ENCODE assay signal across 8 cellular contexts in the genomic region with DNA sequence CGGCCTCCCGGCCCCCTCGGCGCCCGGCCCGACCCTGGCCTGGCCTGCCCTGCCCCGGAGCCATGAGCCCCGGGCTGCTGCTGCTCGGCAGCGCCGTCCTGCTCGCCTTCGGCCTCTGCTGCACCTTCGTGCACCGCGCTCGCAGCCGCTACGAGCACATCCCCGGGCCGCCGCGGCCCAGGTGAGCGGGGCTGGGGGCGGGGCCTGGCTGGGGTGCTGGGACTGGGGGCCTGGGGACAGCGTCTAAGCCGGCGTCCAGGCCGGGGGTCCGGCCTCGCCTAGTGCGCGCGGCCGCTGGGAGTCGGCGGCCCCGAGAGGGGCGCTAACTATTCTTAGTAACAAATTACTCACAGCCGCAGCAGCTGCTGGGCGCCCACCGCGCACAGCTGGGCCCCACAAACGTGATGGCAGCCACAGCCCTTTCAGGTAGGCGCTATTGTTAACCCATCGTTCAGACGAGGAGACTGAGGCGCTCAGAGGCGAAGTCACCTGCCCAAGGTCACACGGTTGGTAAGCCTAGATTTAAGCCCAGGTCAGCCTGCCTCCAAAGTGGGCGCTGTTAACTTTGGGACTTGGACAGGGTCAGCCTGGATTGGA. TPM values are rescaled to one million over a fixed set of nuclear protein-coding genes. Genes with fewer than 3 reads are reported as not detected.
DNase-seq lines count a peak whose midpoint lies in the region; ATAC-seq and TF ChIP-seq lines count a peak whose summit lies in the region.

No MANE protein-coding gene starts in this region.

- no peak overlapping the region for H3K27ac Mint-ChIP-seq in brain
- no peak overlapping the region for H3K27ac Mint-ChIP-seq in naive thymus-derived CD4-positive, alpha-beta T cell
- no peak overlapping the region for H3K27ac Mint-ChIP-seq in activated naive CD4-positive, alpha-beta T cell treated with anti-CD3 and anti-CD28 coated beads, Interleukin-2, amount 10 ng/mL, durations not matched to agents 7 days and 5 days

- peaks cover 24% of the 10 kb centered on the region for H3K4me1 Mint-ChIP-seq in brain
- peaks cover 6 to 30% (median 13%) of the 10 kb centered on the region in 7 donors for H3K4me1 Mint-ChIP-seq in naive thymus-derived CD4-positive, alpha-beta T cell
- peaks cover 20% of the 10 kb centered on the region for H3K4me1 Mint-ChIP-seq in activated naive CD4-positive, alpha-beta T cell treated with anti-CD3 and anti-CD28 coated beads, Interleukin-2, amount 10 ng/mL, durations not matched to agents 7 days and 5 days

- CTCF ChIA-PET in naive thymus-derived CD4-positive, alpha-beta T cell (lab: Charles Lee) = interaction anchor here (0.6 to 1.9 kb wide), 5 partner anchors 16 to 214 kb away, joined by 3 to 5 read pairs (median 4); no protein-coding TSS in a partner anchor
- CTCF ChIA-PET in activated naive CD4-positive, alpha-beta T cell treated with anti-CD3 and anti-CD28 coated beads, Interleukin-2, amount 10 ng/mL, durations not matched to agents 7 days and 5 days (lab: Charles Lee) = interaction anchor here (0.8 kb wide), 2 partner anchors 32 to 201 kb away, joined by 3 to 4 read pairs; no protein-coding TSS in a partner anchor

- POLR2A ChIA-PET in naive thymus-derived CD4-positive, alpha-beta T cell (lab: Charles Lee) = interaction anchor here (1.0 kb wide), 1 partner anchor 204 kb away, joined by 9 read pairs; a partner anchor contains a TSS

- TF ChIP-seq CTCF in cardiac muscle cell (IDR thresholded peaks at IDR 0.05; ENCODE audit: low read depth, low read length) = no peak
- TF ChIP-seq CTCF in brain (conservative IDR thresholded peaks at IDR 0.05) = no peak

- no peaks in the 10 kb centered on the region for H3K27me3 ChIP-seq in cardiac muscle cell
- H3K27me3 ChIP-seq in naive thymus-derived CD4-positive, alpha-beta T cell (ENCODE audit: control insufficient read depth in 2 of 2, insufficient read depth in 2 of 2, low read length in 2 of 2) = no peaks in the 10 kb centered on the region

- DNase-seq in cardiac muscle cell (ENCODE audit: low read depth in 1 of 2, low spot score in 1 of 2) (no peak), cardiac septum (ENCODE audit: low spot score) (no peak), kidney tubule cell (ENCODE audit: low spot score) (no peak), germinal center (ENCODE audit: low spot score) (no peak)
- DNase-seq in naive thymus-derived CD4-positive, alpha-beta T cell = peak in 2 of 9 donors; percentile 5 to 7
- no peak for DNase-seq in activated naive CD4-positive, alpha-beta T cell treated with anti-CD3 and anti-CD28 coated beads, Interleukin-2, amount 10 ng/mL, durations not matched to agents 7 days and 5 days

- ATAC-seq in HG03103 (IDR thresholded peaks at IDR 0.05; ENCODE audit: low read depth, unreplicated experiment) = peak; percentile 13
- peak; percentile 22 for ATAC-seq in naive thymus-derived CD4-positive, alpha-beta T cell

- peak overlapping the region; percentile 92 for H3K27ac ChIP-seq in cardiac muscle cell
- peak overlapping the region; percentile 56 for H3K27ac ChIP-seq in naive thymus-derived CD4-positive, alpha-beta T cell (ENCODE audit: low read depth, low read length)

- H3K9me3 ChIP-seq in cardiac muscle cell (ENCODE audit: low read depth) = no peaks in the 10 kb centered on the region
- H3K9me3 ChIP-seq in naive thymus-derived CD4-positive, alpha-beta T cell (ENCODE audit: control insufficient read depth in 2 of 3, low read length in 3 of 3) = no peaks in the 10 kb centered on the region

- peaks cover 26% of the 10 kb centered on the region for H3K27me3 Mint-ChIP-seq in brain
- H3K27me3 Mint-ChIP-seq in naive thymus-derived CD4-positive, alpha-beta T cell = peaks cover 8 to 38% (median 37%) of the 10 kb centered on the region in 5 donors
- H3K27me3 Mint-ChIP-seq in activated naive CD4-positive, alpha-beta T cell treated with anti-CD3 and anti-CD28 coated beads, Interleukin-2, amount 10 ng/mL, durations not matched to agents 7 days and 5 days = peaks cover 66% of the 10 kb centered on the region

- H3K4me1 ChIP-seq in cardiac muscle cell (ENCODE audit: low read depth) = no peaks in the 10 kb centered on the region
- peaks cover 5 to 12% of the 10 kb centered on the region in 2 donors for H3K4me1 ChIP-seq in naive thymus-derived CD4-positive, alpha-beta T cell (ENCODE audit: control insufficient read depth in 2 of 2, insufficient read depth in 2 of 2, low read length in 2 of 2)

- H3K4me3 ChIP-seq in cardiac muscle cell = peak overlapping the region; percentile 73
- H3K4me3 ChIP-seq in naive thymus-derived CD4-positive, alpha-beta T cell (ENCODE audit: low read length) = peak overlapping the region; percentile 41

- H3K9me3 Mint-ChIP-seq in brain = no peaks in the 10 kb centered on the region
- H3K9me3 Mint-ChIP-seq in naive thymus-derived CD4-positive, alpha-beta T cell = no peaks in the 10 kb centered on the region
- no peaks in the 10 kb centered on the region for H3K9me3 Mint-ChIP-seq in activated naive CD4-positive, alpha-beta T cell treated with anti-CD3 and anti-CD28 coated beads, Interleukin-2, amount 10 ng/mL, durations not matched to agents 7 days and 5 days

- no peaks in the 10 kb centered on the region for H3K36me3 Mint-ChIP-seq in brain
- H3K36me3 Mint-ChIP-seq in naive thymus-derived CD4-positive, alpha-beta T cell = no peaks in the 10 kb centered on the region
- no peaks in the 10 kb centered on the region for H3K36me3 Mint-ChIP-seq in activated naive CD4-positive, alpha-beta T cell treated with anti-CD3 and anti-CD28 coated beads, Interleukin-2, amount 10 ng/mL, durations not matched to agents 7 days and 5 days

- H3K36me3 ChIP-seq in cardiac muscle cell = no peaks in the 10 kb centered on the region
- H3K36me3 ChIP-seq in naive thymus-derived CD4-positive, alpha-beta T cell (ENCODE audit: control insufficient read depth in 2 of 3, insufficient read depth in 3 of 3, low read length in 3 of 3) = peaks cover 0 to 5% (median 0%) of the 10 kb centered on the region in 3 experiments

- intact Hi-C loops in cardiac septum (cut with DNase I) = loop anchor here (5.0 kb wide), 3 partner anchors 48 to 167 kb away; a partner anchor contains a TSS
- intact Hi-C loops in naive thymus-derived CD4-positive, alpha-beta T cell (cut with micrococcal nuclease) = loop anchor here (1.0 to 10.0 kb wide), 12 partner anchors 46 to 693 kb away; a partner anchor contains a TSS

- H3K4me3 Mint-ChIP-seq in brain = peak overlapping the region; percentile 78 to 87 (median 80)
- H3K4me3 Mint-ChIP-seq in naive thymus-derived CD4-positive, alpha-beta T cell = peak overlapping the region in 5 of 10 donors; percentile 11 to 28 (median 19)
- no peak overlapping the region for H3K4me3 Mint-ChIP-seq in activated naive CD4-positive, alpha-beta T cell treated with anti-CD3 and anti-CD28 coated beads, Interleukin-2, amount 10 ng/mL, durations not matched to agents 7 days and 5 days

RNA-seq across cellular contexts. Expression of a gene that starts 0.4 kb away (rescaled TPM):
- 11.1 and 14.2 TPM in 2 replicates for total RNA-seq in cardiac muscle cell
- polyA plus RNA-seq in cardiac muscle cell = 15.0 and 18.5 TPM in 2 replicates
- 5.5 TPM for total RNA-seq in cardiac septum
- 31.8 TPM for polyA plus RNA-seq in brain (ENCODE audit: insufficient read depth, low read depth, low replicate concordance)
- total RNA-seq in naive thymus-derived CD4-positive, alpha-beta T cell = under 1 TPM in 4 of 5 experiments, not detected in 1; 0.13 to 0.34 (median 0.32) TPM
- polyA plus RNA-seq in naive thymus-derived CD4-positive, alpha-beta T cell = under 1 TPM; 0.02 to 0.03 TPM

RNA-seq across cellular contexts. Expression of a gene that starts 39.5 kb away (rescaled TPM):
- total RNA-seq in cardiac muscle cell (0.14 and 0.83 TPM in 2 replicates), cardiac septum (1.9 TPM)
- polyA plus RNA-seq in cardiac muscle cell (1.1 and 1.2 TPM in 2 replicates), brain (ENCODE audit: insufficient read depth, low read depth, low replicate concordance) (3.1 TPM)
- total RNA-seq in naive thymus-derived CD4-positive, alpha-beta T cell = under 1 TPM in 2 of 5 experiments, not detected in 3; 0.40 to 0.41 TPM
- not detected for polyA plus RNA-seq in naive thymus-derived CD4-positive, alpha-beta T cell
